Comparison of ENCODE assay signal across 26 cellular contexts in the genomic region with DNA sequence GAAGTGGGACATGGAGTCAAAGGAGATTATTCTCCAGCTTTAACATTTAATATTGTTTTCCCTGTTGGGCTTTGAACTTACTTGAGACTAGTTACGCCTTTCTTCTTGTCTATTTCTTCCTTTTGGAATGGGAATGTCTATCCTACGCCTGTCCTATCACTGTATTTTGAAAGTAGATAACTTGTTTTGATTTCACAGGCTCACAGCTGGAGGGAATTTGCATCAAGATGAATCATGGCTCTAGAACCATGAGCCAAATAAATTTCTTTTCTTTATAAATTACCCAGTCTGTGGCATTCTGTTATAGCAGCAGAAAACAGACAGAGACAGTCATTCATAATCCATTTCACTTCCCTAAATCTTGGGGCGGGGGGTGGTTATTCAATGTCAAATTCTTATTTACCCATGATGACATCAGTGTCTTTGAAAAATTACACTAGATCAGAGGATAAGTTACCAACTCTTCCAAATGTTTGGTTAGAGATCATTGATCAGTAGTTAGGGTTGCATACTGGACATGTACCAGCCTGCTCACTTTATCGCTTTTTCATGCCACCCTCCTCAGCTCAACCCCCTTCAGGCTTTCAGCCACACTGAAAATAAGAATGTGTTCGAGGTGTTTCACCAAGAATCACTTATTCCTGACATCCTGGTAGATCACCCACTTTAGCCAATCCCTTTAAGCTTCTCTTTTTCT.
DNase-seq lines count a peak whose midpoint lies in the region; TF ChIP-seq lines count a peak whose summit lies in the region.
"Had no signal": no experiment of that assay in that cellular context is flagged by ENCODE, and none has a peak within 500 bp of the region (broad histone marks: within the 10 kb centered on the region; RNA-seq: fewer than 3 reads in every experiment).

No MANE protein-coding gene starts in this region.

- no peak overlapping the region for H2AFZ ChIP-seq in fibroblast of lung (ENCODE audit: low read length)

- no peaks in the 10 kb centered on the region for H3K9me3 ChIP-seq in fibroblast of lung (ENCODE audit: control insufficient read depth, insufficient read depth, low read depth, low read length)
- no peaks in the 10 kb centered on the region for H3K9me3 ChIP-seq in right atrium auricular region
- peaks cover 0 to 7% (median 0%) of the 10 kb centered on the region in 8 donors for H3K9me3 ChIP-seq in spleen
- H3K9me3 ChIP-seq in thyroid gland = no peaks in the 10 kb centered on the region
- H3K9me3 ChIP-seq: neutrophil had no signal

- no peak overlapping the region for H3K9ac ChIP-seq in fibroblast of lung (ENCODE audit: insufficient read depth, low read length)

- no peaks in the 10 kb centered on the region for H3K27me3 Mint-ChIP-seq in endothelial cell (ENCODE audit: unreplicated experiment)
- H3K27me3 Mint-ChIP-seq: activated naive CD8-positive, alpha-beta T cell treated with anti-CD3 and anti-CD28 coated beads, Interleukin-2, amount 50 U/mL, for 24 hours; brain; stimulated activated naive CD8-positive, alpha-beta T cell treated with anti-CD3 and anti-CD28 coated beads, Interleukin-15, Interleukin-2, amounts not matched to agents 100 ng/mL and 50 ng/mL, for 24 hours had no signal

- H3K36me3 Mint-ChIP-seq in endothelial cell (ENCODE audit: low read depth, unreplicated experiment) = no peaks in the 10 kb centered on the region
- H3K36me3 Mint-ChIP-seq: activated CD4-positive, alpha-beta memory T cell treated with anti-CD3 and anti-CD28 coated beads for 36 hours; brain; memory B cell had no signal

- TF ChIP-seq POLR2A in spleen (IDR thresholded peaks at IDR 0.05) (no peak), thyroid gland (IDR thresholded peaks at IDR 0.05) (no peak)

- no peak overlapping the region for H3K4me3 Mint-ChIP-seq in endothelial cell (ENCODE audit: unreplicated experiment)
- H3K4me3 Mint-ChIP-seq: activated B cell treated with CpG ODN at 0.5 μM for 24 hours; activated CD4-positive, alpha-beta memory T cell treated with anti-CD3 and anti-CD28 coated beads for 36 hours; activated naive CD8-positive, alpha-beta T cell treated with anti-CD3 and anti-CD28 coated beads, Interleukin-2, amount 50 U/mL, for 24 hours; brain; effector memory CD8-positive, alpha-beta T cell; memory B cell; stimulated activated naive CD8-positive, alpha-beta T cell treated with anti-CD3 and anti-CD28 coated beads, Interleukin-15, Interleukin-2, amounts not matched to agents 100 ng/mL and 50 ng/mL, for 24 hours had no signal

- H3K36me3 ChIP-seq in fibroblast of lung (ENCODE audit: control insufficient read depth, insufficient read depth, low read length) = no peaks in the 10 kb centered on the region
- no peaks in the 10 kb centered on the region for H3K36me3 ChIP-seq in right atrium auricular region
- no peaks in the 10 kb centered on the region for H3K36me3 ChIP-seq in spleen
- H3K36me3 ChIP-seq in thyroid gland = no peaks in the 10 kb centered on the region
- H3K36me3 ChIP-seq: neutrophil had no signal

- DNase-seq in MV-4-11 (lab: John Stamatoyannopoulos, UW) (peak; percentile 37), fibroblast of lung (ENCODE audit: low read depth in 2 of 2) (peak; percentile 29 to 84), right atrium auricular region (ENCODE audit: low spot score) (no peak), smooth muscle cell of the brain vasculature (ENCODE audit: low read depth, low spot score) (peak; percentile 28), spleen (no peak), endothelial cell (ENCODE audit: low spot score) (no peak), hippocampal formation (lab: John Stamatoyannopoulos, UW) (no peak), thyroid gland (no peak)
- DNase-seq: activated B cell treated with CpG ODN at 0.5 μM for 24 hours; activated CD4-positive, alpha-beta memory T cell treated with anti-CD3 and anti-CD28 coated beads for 36 hours; activated effector memory CD4-positive, alpha-beta T cell treated with anti-CD3 and anti-CD28 coated beads, Interleukin-2, amount 50 U/mL, for 16 hours; activated naive CD8-positive, alpha-beta T cell treated with anti-CD3 and anti-CD28 coated beads, Interleukin-2, amount 50 U/mL, for 24 hours; activated T-cell treated with anti-CD3 and anti-CD28 coated beads for 4 hours; C1 segment of cervical spinal cord; effector memory CD8-positive, alpha-beta T cell; kidney; NCI-H1417; NCI-H526; stimulated activated CD4-positive, alpha-beta T cell treated with anti-CD3 and anti-CD28 coated beads, Interleukin-4, amount 100 ng/mL, for 24 hours; T-helper 9 cell had no signal

- no peak overlapping the region for H3K27ac Mint-ChIP-seq in endothelial cell (ENCODE audit: unreplicated experiment)
- H3K27ac Mint-ChIP-seq: activated B cell treated with CpG ODN at 0.5 μM for 24 hours; activated CD4-positive, alpha-beta memory T cell treated with anti-CD3 and anti-CD28 coated beads for 36 hours; activated naive CD8-positive, alpha-beta T cell treated with anti-CD3 and anti-CD28 coated beads, Interleukin-2, amount 50 U/mL, for 24 hours; brain; effector memory CD8-positive, alpha-beta T cell; memory B cell; stimulated activated naive CD8-positive, alpha-beta T cell treated with anti-CD3 and anti-CD28 coated beads, Interleukin-15, Interleukin-2, amounts not matched to agents 100 ng/mL and 50 ng/mL, for 24 hours had no signal

- H3K27me3 ChIP-seq in fibroblast of lung (ENCODE audit: control insufficient read depth, insufficient read depth, low read length) = no peaks in the 10 kb centered on the region
- no peaks in the 10 kb centered on the region for H3K27me3 ChIP-seq in right atrium auricular region
- H3K27me3 ChIP-seq in spleen (replicated peaks in 1 of 7) = no peaks in the 10 kb centered on the region
- H3K27me3 ChIP-seq in thyroid gland = no peaks in the 10 kb centered on the region
- H3K27me3 ChIP-seq: neutrophil had no signal

- TF ChIP-seq CTCF in fibroblast of lung (conservative IDR thresholded peaks at IDR 0.05 in 1 of 2, IDR thresholded peaks at IDR 0.05 in 1 of 2; ENCODE audit: low read depth in 1 of 2, low read length in 2 of 2) = no peak
- TF ChIP-seq CTCF in right atrium auricular region (IDR thresholded peaks at IDR 0.05) = no peak
- TF ChIP-seq CTCF in spleen (IDR thresholded peaks at IDR 0.05 in 8 of 11, conservative IDR thresholded peaks at IDR 0.05 in 3 of 11) = no peak
- no peak for TF ChIP-seq CTCF in endothelial cell (IDR thresholded peaks at IDR 0.05; ENCODE audit: unreplicated experiment)
- TF ChIP-seq CTCF in thyroid gland (IDR thresholded peaks at IDR 0.05) = no peak

- intact Hi-C loops in spleen (cut with DNase I; ENCODE audit: low total_unique reads) (no loop called here), thyroid gland (cut with DNase I) (no loop called here)

- H3K4me3 ChIP-seq in fibroblast of lung (replicated peaks in 1 of 4; ENCODE audit: control extremely low read depth in 1 of 4, insufficient read depth in 1 of 4, low read depth in 3 of 4, low read length in 4 of 4) = no peak overlapping the region
- H3K4me3 ChIP-seq in right atrium auricular region = no peak overlapping the region
- H3K4me3 ChIP-seq in spleen = no peak overlapping the region
- H3K4me3 ChIP-seq in thyroid gland (replicated peaks in 1 of 3) = no peak overlapping the region

- no peaks in the 10 kb centered on the region for H3K4me1 ChIP-seq in fibroblast of lung (ENCODE audit: control insufficient read depth, extremely low read depth, insufficient read depth, low read length)
- peaks cover 0 to 11% of the 10 kb centered on the region in 2 donors for H3K4me1 ChIP-seq in right atrium auricular region
- no peaks in the 10 kb centered on the region for H3K4me1 ChIP-seq in spleen
- no peaks in the 10 kb centered on the region for H3K4me1 ChIP-seq in thyroid gland

- no peaks in the 10 kb centered on the region for H4K20me1 ChIP-seq in fibroblast of lung (ENCODE audit: control insufficient read depth, extremely low read depth, insufficient read depth, low read length)

- no peak overlapping the region for H3K27ac ChIP-seq in fibroblast of lung (ENCODE audit: insufficient read depth, low read length)
- H3K27ac ChIP-seq in right atrium auricular region = peak overlapping the region; percentile 8 to 62
- H3K27ac ChIP-seq in spleen = no peak overlapping the region
- H3K27ac ChIP-seq in thyroid gland = peak overlapping the region in 1 of 3 donors; percentile 35
- H3K27ac ChIP-seq: HL-60, neutrophil, RWPE1 had no signal

- WGBS in spleen, 5 donors = 79 to 91% (median 86%) methylated on average over 5 of the region's 5 CpGs
- WGBS in thyroid gland, 2 donors = 90 to 92% methylated on average over 5 of the region's 5 CpGs

- H3K4me2 ChIP-seq in fibroblast of lung (ENCODE audit: extremely low read depth, insufficient read depth, low read length) = no peak overlapping the region

- H3K79me2 ChIP-seq in fibroblast of lung (ENCODE audit: control insufficient read depth, insufficient read depth, low read length) = no peaks in the 10 kb centered on the region

- no peaks in the 10 kb centered on the region for H3K4me1 Mint-ChIP-seq in endothelial cell (ENCODE audit: unreplicated experiment)
- H3K4me1 Mint-ChIP-seq: activated B cell treated with CpG ODN at 0.5 μM for 24 hours; activated naive CD8-positive, alpha-beta T cell treated with anti-CD3 and anti-CD28 coated beads, Interleukin-2, amount 50 U/mL, for 24 hours; memory B cell had no signal

- no peaks in the 10 kb centered on the region for H3K9me3 Mint-ChIP-seq in endothelial cell (ENCODE audit: unreplicated experiment)
- H3K9me3 Mint-ChIP-seq: effector memory CD8-positive, alpha-beta T cell had no signal

Comparison
In these comparisons a context has a peak if more than half of its experiments do, and no peak if none do; other contexts are left out.
1. DNase-seq: peak in MV-4-11 (single experiment), fibroblast of lung (2 of 2) and smooth muscle cell of the brain vasculature (single experiment); none in right atrium auricular region (single experiment), spleen (single experiment), endothelial cell (single experiment), hippocampal formation (0 of 2) and thyroid gland (0 of 2).
2. H3K27ac ChIP-seq: peak in right atrium auricular region (2 of 2); none in fibroblast of lung (single experiment) and spleen (0 of 8).